In genomic region chr2:11128258-11128951, GRCh38 we compare ENCODE assay signal across 1 cellular context.
TF ChIP-seq lines count a peak whose summit lies in the region.

No MANE protein-coding gene starts in this region.

TF ChIP-seq in IMR-90, 13 proteins besides CTCF, POLR2A, EP300 and RAD21 (continued from another document):
- TF ChIP-seq MAZ (IDR thresholded peaks at IDR 0.05; ENCODE audit: borderline replicate concordance, low read depth, low read length), result no peak
- TF ChIP-seq USF2 (IDR thresholded peaks at IDR 0.05; ENCODE audit: low read depth, low read length), result no peak
- TF ChIP-seq NFE2L2 (IDR thresholded peaks at IDR 0.05; ENCODE audit: low read depth, low read length), result no peak
TF ChIP-seq in IMR-90: peak in this region for 0.
